23 cellular contexts compared by ENCODE assay signal in genomic region chr16:66159987-66160386, GRCh38.
A peak's percentile ranks its signal among the peaks of the same experiment; 100 is the strongest.
DNase-seq lines count a peak whose midpoint lies in the region; ATAC-seq and TF ChIP-seq lines count a peak whose summit lies in the region.
"Had no signal": no experiment of that assay in that cellular context is flagged by ENCODE, and none has a peak within 500 bp of the region (broad histone marks: within the 10 kb centered on the region; RNA-seq: fewer than 3 reads in every experiment).

No MANE protein-coding gene starts in this region.

- no peaks in the 10 kb centered on the region for H3K36me3 Mint-ChIP-seq in immature natural killer cell
- no peaks in the 10 kb centered on the region for H3K36me3 Mint-ChIP-seq in CD8-positive, alpha-beta T cell

- CTCF ChIA-PET in SK-N-SH (lab: Yijun Ruan, JAX), result interaction anchor here (1.2 kb wide), 1 partner anchor 8 kb away, joined by 3 read pairs; no protein-coding TSS in a partner anchor
- CTCF ChIA-PET in CD8-positive, alpha-beta T cell (lab: Charles Lee), result no interaction called here

- peak; percentile 37 for ATAC-seq in sciatic nerve
- ATAC-seq in HG03571 (IDR thresholded peaks at IDR 0.05; ENCODE audit: unreplicated experiment), result no peak
- ATAC-seq in CD8-positive, alpha-beta T cell, result no peak
- ATAC-seq: right lobe of liver, Right ventricle myocardium inferior had no signal

- H3K9me2 ChIP-seq in SK-N-SH, result no peaks in the 10 kb centered on the region

- no peak overlapping the region for H3K9ac ChIP-seq in SK-N-SH

- H3K4me1 ChIP-seq in SK-N-SH (ENCODE audit: control insufficient read depth in 1 of 2, insufficient read depth in 2 of 2, low read depth in 1 of 2, low read length in 1 of 2), result peaks cover 0 to 4% of the 10 kb centered on the region in 2 experiments; a peak in 1 of 4 replicates
- no peaks in the 10 kb centered on the region for H3K4me1 ChIP-seq in CD8-positive, alpha-beta T cell (ENCODE audit: insufficient read depth, low read length)
- H3K4me1 ChIP-seq: adrenal gland, right lobe of liver had no signal

- no peaks in the 10 kb centered on the region for H3K9me3 ChIP-seq in SK-N-SH
- H3K9me3 ChIP-seq in CD8-positive, alpha-beta T cell (ENCODE audit: low read length), result no peaks in the 10 kb centered on the region
- H3K9me3 ChIP-seq: adrenal gland, esophagus muscularis mucosa, right lobe of liver, tibial artery had no signal

- no peak overlapping the region for H3K4me3 ChIP-seq in SK-N-SH (ENCODE audit: low read depth in 2 of 2, low read length in 1 of 2)
- H3K4me3 ChIP-seq in fibroblast of pulmonary artery (replicated peaks; ENCODE audit: low read depth, low read length), result no peak overlapping the region
- H3K4me3 ChIP-seq in CD8-positive, alpha-beta T cell (ENCODE audit: low read depth, low read length), result no peak overlapping the region
- H3K4me3 ChIP-seq: adrenal gland, esophagus muscularis mucosa, right lobe of liver, tibial artery had no signal

- no peak overlapping the region for H3K27ac ChIP-seq in SK-N-SH (ENCODE audit: low read depth in 2 of 2, low read length in 1 of 2)
- no peak overlapping the region for H3K27ac ChIP-seq in CD8-positive, alpha-beta T cell (ENCODE audit: low read depth, low read length)
- H3K27ac ChIP-seq: adrenal gland, C4-2B, esophagus muscularis mucosa, right lobe of liver, tibial artery had no signal

- H3K4me3 Mint-ChIP-seq in immature natural killer cell, result no peak overlapping the region
- H3K4me3 Mint-ChIP-seq in CD8-positive, alpha-beta T cell, result no peak overlapping the region
- H3K4me3 Mint-ChIP-seq: IgD-negative memory B cell; T-helper 1 cell treated with Interleukin-12 subunit alpha and Interleukin-12 subunit beta and Interleukin-4 antibody, amounts not matched to agents 30 μg/mL and 1 μg/mL, for 36 hours had no signal

- H3K4me2 ChIP-seq in SK-N-SH, result no peak overlapping the region

- peaks cover 0 to 4% (median 1%) of the 10 kb centered on the region in 3 donors for H3K27me3 Mint-ChIP-seq in immature natural killer cell (ENCODE audit: low read depth in 3 of 3)
- peaks cover 5% of the 10 kb centered on the region for H3K27me3 Mint-ChIP-seq in CD8-positive, alpha-beta T cell (ENCODE audit: low read depth)

- no peaks in the 10 kb centered on the region for H3K9me3 Mint-ChIP-seq in immature natural killer cell
- no peaks in the 10 kb centered on the region for H3K9me3 Mint-ChIP-seq in CD8-positive, alpha-beta T cell
- H3K9me3 Mint-ChIP-seq: IgD-negative memory B cell; T-helper 1 cell treated with Interleukin-12 subunit alpha and Interleukin-12 subunit beta and Interleukin-4 antibody, amounts not matched to agents 30 μg/mL and 1 μg/mL, for 36 hours had no signal

- POLR2A ChIA-PET in SK-N-SH (lab: Yijun Ruan, JAX), result no interaction called here
- POLR2A ChIA-PET in CD8-positive, alpha-beta T cell (lab: Charles Lee), result no interaction called here

- H3K27me3 ChIP-seq in SK-N-SH (ENCODE audit: insufficient read depth), result no peaks in the 10 kb centered on the region
- H3K27me3 ChIP-seq in CD8-positive, alpha-beta T cell (ENCODE audit: insufficient read depth, low read length), result no peaks in the 10 kb centered on the region
- H3K27me3 ChIP-seq: esophagus muscularis mucosa, right lobe of liver had no signal

- DNase-seq in EH (ENCODE audit: low read depth) (peak; percentile 39), SK-N-SH (no peak), fibroblast of pulmonary artery (ENCODE audit: low read depth) (peak; percentile 24), sciatic nerve (ENCODE audit: low spot score) (no peak), NCI-H1105 (lab: John Stamatoyannopoulos, UW) (no peak), immature natural killer cell (no peak)
- DNase-seq in CD8-positive, alpha-beta T cell, result no peak
- DNase-seq: activated gamma-delta T cell; central memory CD4-positive, alpha-beta T cell; effector CD8-positive, alpha-beta T cell; NCI-H2029 treated with DMSO at 0.1 percent for 48 hours; NCI-H510A treated with DMSO at 0.1 percent for 48 hours; occipital lobe; right lobe of liver; stimulated activated naive CD4-positive, alpha-beta T cell treated with Interleukin-2 at 50 U/mL for 16 hours had no signal

- no peaks in the 10 kb centered on the region for H3K36me3 ChIP-seq in SK-N-SH (replicated peaks in 1 of 2; ENCODE audit: control insufficient read depth in 1 of 2, insufficient read depth in 2 of 2, low read length in 1 of 2)
- no peaks in the 10 kb centered on the region for H3K36me3 ChIP-seq in CD8-positive, alpha-beta T cell (ENCODE audit: insufficient read depth, low read length)
- H3K36me3 ChIP-seq: adrenal gland, esophagus muscularis mucosa, right lobe of liver, tibial artery had no signal

- H4K20me1 ChIP-seq in SK-N-SH (ENCODE audit: insufficient read depth), result no peaks in the 10 kb centered on the region

- intact Hi-C loops in sciatic nerve (cut with DNase I), result no loop called here
- intact Hi-C loops in CD8-positive, alpha-beta T cell (cut with DNase I, micrococcal nuclease), result no loop called here

- peak; percentile 38 for TF ChIP-seq RAD21 in SK-N-SH (IDR thresholded peaks at IDR 0.05; ENCODE audit: low read length)

- H3K4me1 Mint-ChIP-seq in immature natural killer cell, result peaks cover 0 to 4% of the 10 kb centered on the region in 2 donors
- no peaks in the 10 kb centered on the region for H3K4me1 Mint-ChIP-seq in CD8-positive, alpha-beta T cell (ENCODE audit: low read depth)
- H3K4me1 Mint-ChIP-seq: IgD-negative memory B cell had no signal

- TF ChIP-seq CTCF in SK-N-SH (IDR thresholded peaks at IDR 0.05) (peak; percentile 30; the same call in 1 of the 2 replicates), fibroblast of pulmonary artery (IDR thresholded peaks at IDR 0.05; ENCODE audit: low read length, missing control alignments) (no peak)
- TF ChIP-seq CTCF in CD8-positive, alpha-beta T cell (IDR thresholded peaks at IDR 0.05), result no peak

- 57% methylated on average over 5 of the region's 5 CpGs for WGBS in SK-N-SH (ENCODE audit: low lambda C conversion rate)

- no peak overlapping the region for H3K27ac Mint-ChIP-seq in immature natural killer cell
- H3K27ac Mint-ChIP-seq in CD8-positive, alpha-beta T cell, result no peak overlapping the region
- H3K27ac Mint-ChIP-seq: IgD-negative memory B cell; T-helper 1 cell treated with Interleukin-12 subunit alpha and Interleukin-12 subunit beta and Interleukin-4 antibody, amounts not matched to agents 30 μg/mL and 1 μg/mL, for 36 hours had no signal

- no peak overlapping the region for H2AFZ ChIP-seq in SK-N-SH (ENCODE audit: low read depth)

- TF ChIP-seq EP300 in SK-N-SH (IDR thresholded peaks at IDR 0.05; ENCODE audit: borderline replicate concordance in 1 of 2, low read depth in 1 of 2, low read length in 1 of 2), result no peak

- no peaks in the 10 kb centered on the region for H3F3A ChIP-seq in SK-N-SH (replicated peaks; ENCODE audit: insufficient read depth)

- no peaks in the 10 kb centered on the region for H3K79me2 ChIP-seq in SK-N-SH (ENCODE audit: insufficient read depth)

TF ChIP-seq in SK-N-SH, 30 proteins besides CTCF, POLR2A, EP300 and RAD21:
- TF ChIP-seq RFX5 (IDR thresholded peaks at IDR 0.05; ENCODE audit: low read length) (no peak), GATA2 (CRISPR knock-in tag; IDR thresholded peaks at IDR 0.05) (no peak), SIN3A (IDR thresholded peaks at IDR 0.05; ENCODE audit: borderline replicate concordance, low read depth, low read length) (no peak), CHD2 (IDR thresholded peaks at IDR 0.05; ENCODE audit: low read length, partially characterized antibody) (no peak), USF2 (IDR thresholded peaks at IDR 0.05; ENCODE audit: borderline replicate concordance, low read depth, low read length) (no peak), NFIC (IDR thresholded peaks at IDR 0.05; ENCODE audit: borderline replicate concordance) (no peak), TAF1 (IDR thresholded peaks at IDR 0.05; ENCODE audit: borderline replicate concordance, low read depth, low read length) (no peak), POLR2AphosphoS5 (IDR thresholded peaks at IDR 0.05; ENCODE audit: low read depth, low read length) (no peak), MXI1 (IDR thresholded peaks at IDR 0.05; ENCODE audit: low read depth, low read length) (no peak), JUND (IDR thresholded peaks at IDR 0.05) (no peak), TEAD4 (IDR thresholded peaks at IDR 0.05; ENCODE audit: borderline replicate concordance, insufficient read depth) (no peak), NRF1 (IDR thresholded peaks at IDR 0.05; ENCODE audit: low read depth, low read length) (no peak)
- TF ChIP-seq, protein P1, sequence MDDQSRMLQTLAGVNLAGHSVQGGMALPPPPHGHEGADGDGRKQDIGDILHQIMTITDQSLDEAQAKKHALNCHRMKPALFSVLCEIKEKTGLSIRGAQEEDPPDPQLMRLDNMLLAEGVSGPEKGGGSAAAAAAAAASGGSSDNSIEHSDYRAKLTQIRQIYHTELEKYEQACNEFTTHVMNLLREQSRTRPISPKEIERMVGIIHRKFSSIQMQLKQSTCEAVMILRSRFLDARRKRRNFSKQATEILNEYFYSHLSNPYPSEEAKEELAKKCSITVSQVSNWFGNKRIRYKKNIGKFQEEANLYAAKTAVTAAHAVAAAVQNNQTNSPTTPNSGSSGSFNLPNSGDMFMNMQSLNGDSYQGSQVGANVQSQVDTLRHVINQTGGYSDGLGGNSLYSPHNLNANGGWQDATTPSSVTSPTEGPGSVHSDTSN (IDR thresholded peaks at IDR 0.05), result no peak

Comparison
In these comparisons a context has a peak if more than half of its experiments do, and no peak if none do; other contexts are left out.
1. DNase-seq: peak in EH (single experiment) and fibroblast of pulmonary artery (single experiment); none in SK-N-SH (single experiment), sciatic nerve (single experiment), NCI-H1105 (single experiment), immature natural killer cell (0 of 3) and CD8-positive, alpha-beta T cell (0 of 7).